Comparison of ENCODE assay signal across 1 cellular context in genomic region chr2:219272351-219272750, GRCh38.
TF ChIP-seq lines count a peak whose summit lies in the region.

No MANE protein-coding gene starts in this region.

TF ChIP-seq in A549, 52 proteins besides CTCF, POLR2A, EP300 and RAD21 (continued from another document):
- TF ChIP-seq, protein P1, sequence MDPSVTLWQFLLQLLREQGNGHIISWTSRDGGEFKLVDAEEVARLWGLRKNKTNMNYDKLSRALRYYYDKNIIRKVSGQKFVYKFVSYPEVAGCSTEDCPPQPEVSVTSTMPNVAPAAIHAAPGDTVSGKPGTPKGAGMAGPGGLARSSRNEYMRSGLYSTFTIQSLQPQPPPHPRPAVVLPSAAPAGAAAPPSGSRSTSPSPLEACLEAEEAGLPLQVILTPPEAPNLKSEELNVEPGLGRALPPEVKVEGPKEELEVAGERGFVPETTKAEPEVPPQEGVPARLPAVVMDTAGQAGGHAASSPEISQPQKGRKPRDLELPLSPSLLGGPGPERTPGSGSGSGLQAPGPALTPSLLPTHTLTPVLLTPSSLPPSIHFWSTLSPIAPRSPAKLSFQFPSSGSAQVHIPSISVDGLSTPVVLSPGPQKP (IDR thresholded peaks at IDR 0.05; ENCODE audit: low read depth, low read length) = no peak
- TF ChIP-seq RARB (CRISPR knock-in tag; IDR thresholded peaks at IDR 0.05) = no peak
- TF ChIP-seq, protein P2, sequence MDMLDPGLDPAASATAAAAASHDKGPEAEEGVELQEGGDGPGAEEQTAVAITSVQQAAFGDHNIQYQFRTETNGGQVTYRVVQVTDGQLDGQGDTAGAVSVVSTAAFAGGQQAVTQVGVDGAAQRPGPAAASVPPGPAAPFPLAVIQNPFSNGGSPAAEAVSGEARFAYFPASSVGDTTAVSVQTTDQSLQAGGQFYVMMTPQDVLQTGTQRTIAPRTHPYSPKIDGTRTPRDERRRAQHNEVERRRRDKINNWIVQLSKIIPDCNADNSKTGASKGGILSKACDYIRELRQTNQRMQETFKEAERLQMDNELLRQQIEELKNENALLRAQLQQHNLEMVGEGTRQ (IDR thresholded peaks at IDR 0.05) = no peak
- TF ChIP-seq FOXS1 (CRISPR knock-in tag; IDR thresholded peaks at IDR 0.05) = no peak
- no peak for TF ChIP-seq NFE2L2 (conservative IDR thresholded peaks at IDR 0.05; ENCODE audit: low read length)
- TF ChIP-seq JUN (IDR thresholded peaks at IDR 0.05) = no peak
- no peak for TF ChIP-seq SREBF2 (IDR thresholded peaks at IDR 0.05)
- no peak for TF ChIP-seq EHF (CRISPR knock-in tag; IDR thresholded peaks at IDR 0.05)
- TF ChIP-seq GATA3 (IDR thresholded peaks at IDR 0.05; ENCODE audit: borderline replicate concordance) = no peak
